Comparison of ENCODE assay signal across 29 cellular contexts in the genomic region with DNA sequence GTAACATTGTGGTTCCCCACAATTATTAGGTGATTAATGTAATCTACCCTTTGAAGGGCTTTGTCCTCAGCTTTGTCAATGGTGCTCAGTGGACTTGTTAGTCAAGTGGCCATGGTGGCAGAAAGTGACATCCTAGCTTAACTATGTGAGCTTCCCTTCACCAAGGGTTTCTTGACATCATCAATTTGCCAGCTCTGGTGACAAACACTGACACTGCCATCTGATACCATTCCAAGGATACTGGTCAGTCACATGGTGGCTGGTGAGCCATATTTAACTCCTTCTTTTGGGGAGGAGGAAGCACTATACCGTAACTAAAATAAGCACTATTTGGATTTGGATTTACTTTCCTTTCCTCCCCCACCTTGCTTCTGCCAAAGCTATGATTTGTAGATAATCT.
"Had no signal": no experiment of that assay in that cellular context is flagged by ENCODE, and none has a peak within 500 bp of the region (broad histone marks: within the 10 kb centered on the region; RNA-seq: fewer than 3 reads in every experiment).

No MANE protein-coding gene starts in this region.

- FAIRE-seq: astrocyte, bronchial epithelial cell had no signal

- DNase-seq: activated B cell treated with CpG ODN at 0.5 μM for 24 hours; activated CD4-positive, alpha-beta T cell treated with anti-CD3 and anti-CD28 coated beads for 48 hours; activated CD4-positive, alpha-beta T cell treated with anti-CD3 and anti-CD28 coated beads, Interleukin-2, amount 50 U/mL, for 1 hour; activated CD4-positive, alpha-beta T cell treated with anti-CD3 and anti-CD28 coated beads, Interleukin-2, amount 50 U/mL, for 48 hours; activated CD8-positive, alpha-beta memory T cell treated with anti-CD3 and anti-CD28 coated beads for 24 hours; activated CD8-positive, alpha-beta T cell treated with anti-CD3 and anti-CD28 coated beads for 36 hours; activated effector memory CD4-positive, alpha-beta T cell treated with Interleukin-2 at 50 U/mL for 16 hours; activated gamma-delta T cell treated with Interleukin-2 at 50 U/mL for 16 hours; activated naive CD4-positive, alpha-beta T cell treated with anti-CD3 and anti-CD28 coated beads, Interleukin-2, amount 50 U/mL, for 16 hours; activated naive CD4-positive, alpha-beta T cell treated with Interleukin-2 at 50 U/mL for 16 hours; activated T-cell treated with anti-CD3 and anti-CD28 coated beads, Interleukin-2, amount 50 U/mL, for 4 hours; amniotic stem cell; anterior cingulate cortex; brain microvascular endothelial cell; dorsolateral prefrontal cortex; effector memory CD4-positive, alpha-beta T cell; endodermal cell; foreskin keratinocyte; T-helper 1 cell; T-helper 17 cell; T1000; WERI-Rb-1 had no signal

- H3K4me3 ChIP-seq: coronary artery, dorsolateral prefrontal cortex, gastroesophageal sphincter had no signal

- ATAC-seq: activated CD4-positive, CD25-positive, alpha-beta regulatory T cell treated with anti-CD3 and anti-CD28 coated beads, Interleukin-2, amount 50 U/mL, for 24 hours; activated CD8-positive, alpha-beta T cell treated with anti-CD3 and anti-CD28 coated beads for 36 hours; activated T-cell treated with anti-CD3 and anti-CD28 coated beads, Interleukin-2, amount 50 U/mL, for 4 hours; activated T-helper 17 cell treated with anti-CD3 and anti-CD28 coated beads, Interleukin-2, amount 50 U/mL, for 72 hours; esophagus mucosa; foreskin keratinocyte; gastroesophageal sphincter; T-helper 17 cell had no signal

- H3K36me3 ChIP-seq: brain microvascular endothelial cell, gastroesophageal sphincter, WERI-Rb-1 had no signal

- H3K27ac ChIP-seq: brain microvascular endothelial cell, coronary artery, dorsolateral prefrontal cortex, foreskin keratinocyte, gastroesophageal sphincter, WERI-Rb-1 had no signal

- H3K27me3 ChIP-seq: brain microvascular endothelial cell, foreskin keratinocyte, gastroesophageal sphincter had no signal

- H3K4me1 ChIP-seq: foreskin keratinocyte, gastroesophageal sphincter had no signal
